ENCODE assay signal across 27 cellular contexts in the genomic region with DNA sequence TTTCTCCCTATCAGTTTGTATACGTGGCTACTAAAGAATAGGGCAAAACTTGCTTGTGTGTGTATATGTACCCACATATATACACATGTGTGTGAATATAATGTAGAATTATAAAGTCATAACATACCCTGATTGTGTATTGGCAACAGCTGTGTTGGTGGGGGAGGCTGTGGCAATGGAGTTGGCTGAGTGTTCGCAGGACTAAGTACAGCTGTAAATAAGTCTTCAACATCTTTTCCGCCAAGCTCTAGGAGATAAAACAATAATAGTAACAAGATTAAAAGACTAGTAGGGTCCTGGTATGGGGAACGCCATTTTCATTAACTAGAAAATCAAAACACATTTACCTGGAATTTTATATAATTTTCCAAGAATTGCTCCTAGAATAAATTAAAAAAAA.
"Had no signal": no experiment of that assay in that cellular context is flagged by ENCODE, and none has a peak within 500 bp of the region (broad histone marks: within the 10 kb centered on the region; RNA-seq: fewer than 3 reads in every experiment).

No MANE protein-coding gene starts in this region.

- H3K27ac Mint-ChIP-seq: progenitor cell of endocrine pancreas; stimulated activated naive B cell treated with anti-CD40 and anti-IgM and Interleukin-4, amounts not matched to agents 10 μg/mL and 1 μg/mL and 100 μg/mL, for 72 hours had no signal

- H3K4me1 ChIP-seq: left lung, right atrium auricular region, right lobe of liver, stomach, testis, thyroid gland, transverse colon, upper lobe of left lung, vagina had no signal

- ATAC-seq: left colon; left lung; mucosa of descending colon; naive thymus-derived CD4-positive, alpha-beta T cell; natural killer cell treated with Interleukin-12 subunit alpha and Interleukin-12 subunit beta and Interleukin-15 and Interleukin-18, amount 100 ng/mL, for 72 hours; right lobe of liver; stimulated activated naive B cell treated with anti-CD40 and anti-IgM and Interleukin-4, amounts not matched to agents 10 μg/mL and 1 μg/mL and 100 μg/mL, for 72 hours; stimulated activated naive CD8-positive, alpha-beta T cell treated with anti-CD3 and anti-CD28 coated beads, Interleukin-15, Interleukin-2, amounts not matched to agents 100 U/mL and 50 U/mL, for 24 hours had no signal

- H3K9me3 ChIP-seq: left lung, mucosa of descending colon, ovary, right atrium auricular region, right lobe of liver, stomach, testis, thyroid gland, transverse colon, upper lobe of left lung, vagina had no signal

- H3K27me3 Mint-ChIP-seq: naive thymus-derived CD4-positive, alpha-beta T cell; natural killer cell treated with Interleukin-12 subunit alpha and Interleukin-12 subunit beta and Interleukin-15 and Interleukin-18, amount 100 ng/mL, for 72 hours; progenitor cell of endocrine pancreas; stimulated activated naive B cell treated with anti-CD40 and anti-IgM and Interleukin-4, amounts not matched to agents 10 μg/mL and 1 μg/mL and 100 μg/mL, for 72 hours had no signal

- FAIRE-seq: keratinocyte had no signal

- H3K9me3 Mint-ChIP-seq: naive thymus-derived CD4-positive, alpha-beta T cell; natural killer cell treated with Interleukin-12 subunit alpha and Interleukin-12 subunit beta and Interleukin-15 and Interleukin-18, amount 100 ng/mL, for 72 hours; stimulated activated naive B cell treated with anti-CD40 and anti-IgM and Interleukin-4, amounts not matched to agents 10 μg/mL and 1 μg/mL and 100 μg/mL, for 72 hours had no signal

- H3K4me3 ChIP-seq: left lung, lung, mucosa of descending colon, ovary, right atrium auricular region, right lobe of liver, smooth muscle cell, stomach, testis, thyroid gland, transverse colon, upper lobe of left lung, vagina had no signal

- H3K36me3 ChIP-seq: ovary had no signal

- H3K4me3 Mint-ChIP-seq: naive thymus-derived CD4-positive, alpha-beta T cell; natural killer cell treated with Interleukin-12 subunit alpha and Interleukin-12 subunit beta and Interleukin-15 and Interleukin-18, amount 100 ng/mL, for 72 hours; stimulated activated naive B cell treated with anti-CD40 and anti-IgM and Interleukin-4, amounts not matched to agents 10 μg/mL and 1 μg/mL and 100 μg/mL, for 72 hours had no signal

- H3K27ac ChIP-seq: left lung, ovary, right atrium auricular region, right lobe of liver, stomach, testis, thyroid gland, transverse colon, upper lobe of left lung, vagina had no signal

- DNase-seq: hippocampal formation; kidney glomerular epithelial cell; left colon; left lung; midbrain; mucosa of descending colon; naive thymus-derived CD4-positive, alpha-beta T cell; ovary; right lobe of liver; stimulated activated CD4-positive, alpha-beta T cell treated with anti-CD3 and anti-CD28 coated beads, Interleukin-12 subunit alpha, Interleukin-12 subunit beta, amount 100 ng/mL, for 4 hours; stimulated activated CD4-positive, alpha-beta T cell treated with anti-CD3 and anti-CD28 coated beads, Interleukin-15, amount 100 ng/mL, for 24 hours; stimulated activated CD4-positive, alpha-beta T cell treated with anti-CD3 and anti-CD28 coated beads, Interleukin-2, amount 100 ng/mL, for 24 hours; stimulated activated CD4-positive, alpha-beta T cell treated with anti-CD3 and anti-CD28 coated beads, Interleukin-4, amount 100 ng/mL, for 1 hour; stimulated activated naive B cell treated with anti-CD40 and anti-IgM and Interleukin-4, amounts not matched to agents 10 μg/mL and 1 μg/mL and 100 μg/mL, for 72 hours; stimulated activated naive CD8-positive, alpha-beta T cell treated with anti-CD3 and anti-CD28 coated beads, Interleukin-15, Interleukin-2, amounts not matched to agents 100 U/mL and 50 U/mL, for 24 hours; stomach; testis; thyroid gland; transverse colon; upper lobe of left lung had no signal

- H3K27me3 ChIP-seq: left lung, ovary, right atrium auricular region, right lobe of liver, stomach, testis, thyroid gland, transverse colon, upper lobe of left lung, vagina had no signal
